In the genomic region with DNA sequence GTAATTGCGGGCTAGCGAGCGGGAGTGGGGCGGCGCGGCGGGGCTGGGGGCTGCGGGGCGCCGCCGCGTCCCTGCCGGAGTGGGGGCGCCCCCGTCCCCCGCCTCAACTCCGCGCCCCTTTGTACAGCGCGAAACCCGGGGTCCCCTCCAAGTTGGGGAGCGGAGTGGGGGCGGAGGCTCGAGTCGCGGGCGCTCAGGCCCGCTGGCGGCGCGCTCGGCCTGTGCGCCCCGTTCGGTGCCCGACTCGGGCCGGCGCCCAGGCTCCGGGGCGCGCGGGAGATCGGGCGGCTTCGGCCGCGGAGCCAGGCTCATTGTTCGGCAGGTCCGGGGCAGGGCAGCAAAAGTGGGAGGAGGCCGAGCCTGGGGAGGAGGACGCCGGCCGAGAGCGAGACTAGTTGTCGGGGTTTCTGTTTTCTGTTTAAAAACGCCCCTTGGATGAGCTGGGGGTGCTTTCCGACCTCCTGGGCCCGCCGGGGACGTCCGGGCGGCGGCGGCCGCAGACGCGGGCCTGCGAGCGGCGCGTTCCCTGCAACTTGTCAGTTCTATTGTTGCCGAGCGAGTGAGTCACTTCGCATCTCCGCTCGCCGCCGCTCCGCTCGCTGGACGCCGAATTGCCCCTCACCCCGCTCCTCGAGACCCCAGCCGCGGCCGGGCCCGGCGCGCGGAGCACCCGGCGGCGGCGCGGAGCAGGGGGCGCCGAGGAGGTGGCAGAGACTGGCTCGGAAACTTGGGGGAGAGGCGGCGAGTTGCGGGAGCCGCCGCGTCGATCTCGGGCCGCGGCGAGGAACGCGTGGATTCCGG, we compare ENCODE assay signal across 8 cellular contexts. TPM values are rescaled to one million over a fixed set of nuclear protein-coding genes. Genes with fewer than 3 reads are reported as not detected.
DNase-seq lines count a peak whose midpoint lies in the region; ATAC-seq and TF ChIP-seq lines count a peak whose summit lies in the region.

No MANE protein-coding gene starts in this region.

- TF ChIP-seq POLR2A in Peyer's patch (IDR thresholded peaks at IDR 0.05): peak in 1 of 2 donors; percentile 32

- H3K4me1 ChIP-seq in Peyer's patch: peaks cover 0 to 46% (median 4%) of the 10 kb centered on the region in 4 donors
- H3K4me1 ChIP-seq in foreskin keratinocyte: peaks cover 9% of the 10 kb centered on the region
- H3K4me1 ChIP-seq in thoracic aorta (ENCODE audit: control insufficient read depth in 1 of 2, low read depth in 2 of 2): peaks cover 35 to 54% of the 10 kb centered on the region in 2 donors

- H3K36me3 ChIP-seq in Peyer's patch (no peaks in the 10 kb centered on the region), thoracic aorta (no peaks in the 10 kb centered on the region)

- peak; percentile 30 for ATAC-seq in GM18873 (IDR thresholded peaks at IDR 0.05; ENCODE audit: low FRiP score, unreplicated experiment)
- ATAC-seq in HG03108 (IDR thresholded peaks at IDR 0.05; ENCODE audit: unreplicated experiment): peak; percentile 23
- ATAC-seq in foreskin keratinocyte: peak; percentile 50
- peak; percentile 31 for ATAC-seq in thoracic aorta (ENCODE audit: insufficient number of reproducible peaks, low FRiP score, low read depth)

- H3K4me3 ChIP-seq in AG09309 (ENCODE audit: control insufficient read depth, low read depth, low read length) (peak overlapping the region; percentile 100), Peyer's patch (peak overlapping the region; percentile 79 to 97 (median 94)), thoracic aorta (peak overlapping the region; percentile 89)

- peak overlapping the region; percentile 94 to 97 (median 94) for H3K27ac ChIP-seq in Peyer's patch
- H3K27ac ChIP-seq in foreskin keratinocyte: peak overlapping the region; percentile 81
- H3K27ac ChIP-seq in thoracic aorta: peak overlapping the region; percentile 92 to 94

- no peak for TF ChIP-seq CTCF in AG09309 (IDR thresholded peaks at IDR 0.05; ENCODE audit: control insufficient read depth, insufficient read depth, low read depth, low read length, missing control alignments)
- no peak for TF ChIP-seq CTCF in Peyer's patch (IDR thresholded peaks at IDR 0.05)
- no peak for TF ChIP-seq CTCF in foreskin keratinocyte (conservative IDR thresholded peaks at IDR 0.05)
- TF ChIP-seq CTCF in thoracic aorta (IDR thresholded peaks at IDR 0.05): no peak

- H3K9me3 ChIP-seq in Peyer's patch (no peaks in the 10 kb centered on the region), thoracic aorta (no peaks in the 10 kb centered on the region)

- no peak for DNase-seq in AG09309 (ENCODE audit: low read depth)
- peak; percentile 35 to 75 (median 75) for DNase-seq in Peyer's patch
- peak; percentile 11 to 40 (median 22) for DNase-seq in activated naive CD4-positive, alpha-beta T cell (lab: John Stamatoyannopoulos, UW)
- DNase-seq in foreskin keratinocyte: peak; percentile 21 to 53
- DNase-seq in nucleus accumbens (lab: John Stamatoyannopoulos, UW): peak in 36 of 56 donors; percentile 9 to 77 (median 46)
- no peak for DNase-seq in thoracic aorta (ENCODE audit: low spot score)

- no peaks in the 10 kb centered on the region for H3K27me3 ChIP-seq in Peyer's patch
- H3K27me3 ChIP-seq in foreskin keratinocyte: no peaks in the 10 kb centered on the region
- no peaks in the 10 kb centered on the region for H3K27me3 ChIP-seq in thoracic aorta (replicated peaks; ENCODE audit: insufficient read depth)

RNA-seq across cellular contexts. Expression of gene TCF12, which starts 0.7 kb away (rescaled TPM):
- 100 to 1,000 TPM in 3 of 4 donors, 10 to 100 TPM in 1; 98.4 to 815 (median 215) TPM for total RNA-seq in Peyer's patch
- total RNA-seq in foreskin keratinocyte: 41.5 and 55.4 TPM in 2 replicates
- polyA plus RNA-seq in foreskin keratinocyte: 10.8 and 11.2 TPM in 2 replicates
- total RNA-seq in thoracic aorta: 100 to 1,000 TPM in 1 of 2 donors, 10 to 100 TPM in 1; 91.8 to 107 TPM

Comparison
In these comparisons a context has a peak if more than half of its experiments do, and no peak if none do; other contexts are left out.
1. DNase-seq: peak in Peyer's patch (3 of 3), activated naive CD4-positive, alpha-beta T cell (4 of 4), foreskin keratinocyte (2 of 2) and nucleus accumbens (36 of 56); none in AG09309 (single experiment) and thoracic aorta (single experiment).
2. Peak in every context shown above with its lines, with median percentiles within 50 percentile points of each other: H3K4me3 ChIP-seq, ATAC-seq and H3K27ac ChIP-seq.